In the genomic region with DNA sequence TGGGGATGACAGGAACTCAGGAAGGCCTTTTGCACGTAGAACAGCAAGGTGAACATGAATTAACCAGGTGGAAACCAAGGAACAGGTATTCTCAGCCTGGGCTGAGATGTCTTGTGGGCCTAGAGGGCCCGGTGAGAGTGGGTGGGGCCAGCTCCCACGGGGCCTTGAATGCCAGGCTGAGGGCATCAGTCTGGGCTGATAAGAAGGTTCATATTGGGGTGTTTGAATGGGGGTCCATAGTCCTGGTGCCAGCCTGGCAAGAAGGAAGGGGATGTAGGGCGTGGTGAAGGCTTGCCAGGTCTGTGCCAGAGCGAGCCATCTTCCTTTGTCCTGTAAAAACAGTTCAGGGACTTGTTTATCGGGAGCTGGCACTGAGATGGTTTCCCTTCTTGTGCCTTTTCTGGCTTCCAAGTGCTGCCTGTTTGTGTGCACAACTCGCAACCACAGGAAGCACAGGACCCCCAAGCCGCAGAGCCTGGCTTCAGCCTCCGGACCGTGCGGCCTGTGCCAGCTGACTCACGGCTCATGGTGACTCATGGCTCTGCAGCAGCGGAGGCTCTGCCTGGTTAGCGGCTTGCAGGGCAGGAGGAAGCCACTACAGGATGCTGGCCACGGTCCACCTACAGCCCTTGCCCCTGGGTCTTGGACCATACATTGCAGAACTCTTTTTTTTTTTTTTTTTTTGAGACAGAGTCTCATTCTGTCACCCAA, we compare ENCODE assay signal across 1 cellular context.
TF ChIP-seq lines count a peak whose summit lies in the region.

No MANE protein-coding gene starts in this region.

TF ChIP-seq in HepG2, 621 proteins besides CTCF, POLR2A, EP300 and RAD21 (continued from another document and continues in another):
- TF ChIP-seq, protein P1, sequence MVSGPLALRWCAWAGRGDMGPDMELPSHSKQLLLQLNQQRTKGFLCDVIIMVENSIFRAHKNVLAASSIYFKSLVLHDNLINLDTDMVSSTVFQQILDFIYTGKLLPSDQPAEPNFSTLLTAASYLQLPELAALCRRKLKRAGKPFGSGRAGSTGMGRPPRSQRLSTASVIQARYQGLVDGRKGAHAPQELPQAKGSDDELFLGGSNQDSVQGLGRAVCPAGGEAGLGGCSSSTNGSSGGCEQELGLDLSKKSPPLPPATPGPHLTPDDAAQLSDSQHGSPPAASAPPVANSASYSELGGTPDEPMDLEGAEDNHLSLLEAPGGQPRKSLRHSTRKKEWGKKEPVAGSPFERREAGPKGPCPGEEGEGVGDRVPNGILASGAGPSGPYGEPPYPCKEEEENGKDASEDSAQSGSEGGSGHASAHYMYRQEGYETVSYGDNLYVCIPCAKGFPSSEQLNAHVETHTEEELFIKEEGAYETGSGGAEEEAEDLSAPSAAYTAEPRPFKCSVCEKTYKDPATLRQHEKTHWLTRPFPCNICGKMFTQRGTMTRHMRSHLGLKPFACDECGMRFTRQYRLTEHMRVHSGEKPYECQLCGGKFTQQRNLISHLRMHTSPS (CRISPR knock-in tag; IDR thresholded peaks at IDR 0.05; ENCODE audit: low read depth): peak; percentile 84; the same call in 1 of the 2 replicates
- TF ChIP-seq RARG (CRISPR knock-in tag; IDR thresholded peaks at IDR 0.05; ENCODE audit: low read depth) (no peak), CAMTA2 (CRISPR knock-in tag; IDR thresholded peaks at IDR 0.05; ENCODE audit: borderline replicate concordance) (no peak), SMARCC2 (IDR thresholded peaks at IDR 0.05) (no peak), ELF1 (CRISPR knock-in tag; IDR thresholded peaks at IDR 0.05) (no peak), SP5 (CRISPR knock-in tag; IDR thresholded peaks at IDR 0.05; ENCODE audit: borderline replicate concordance, low read depth) (no peak), FOXC1 (CRISPR knock-in tag; IDR thresholded peaks at IDR 0.05; ENCODE audit: borderline replicate concordance) (no peak), KLF13 (CRISPR knock-in tag; IDR thresholded peaks at IDR 0.05) (no peak), SSRP1 (CRISPR knock-in tag; IDR thresholded peaks at IDR 0.05) (no peak), ZNF891 (CRISPR knock-in tag; IDR thresholded peaks at IDR 0.05) (no peak), ELF3 (CRISPR knock-in tag; IDR thresholded peaks at IDR 0.05) (peak; percentile 58; the same call in 1 of the 2 replicates), ZFAT (CRISPR knock-in tag; conservative IDR thresholded peaks at IDR 0.05) (no peak), RARA (CRISPR knock-in tag; IDR thresholded peaks at IDR 0.05) (no peak), NFIB (CRISPR knock-in tag; IDR thresholded peaks at IDR 0.05; ENCODE audit: borderline replicate concordance) (no peak), IRF2 (CRISPR knock-in tag; IDR thresholded peaks at IDR 0.05) (no peak), TARDBP (CRISPR knock-in tag; IDR thresholded peaks at IDR 0.05) (no peak), JUND (CRISPR knock-in tag; IDR thresholded peaks at IDR 0.05) (peak; percentile 84), ZNF747 (CRISPR knock-in tag; IDR thresholded peaks at IDR 0.05; ENCODE audit: borderline replicate concordance) (no peak), ZNF232 (CRISPR knock-in tag; IDR thresholded peaks at IDR 0.05; ENCODE audit: borderline replicate concordance) (0 out of 2 replicates have a peak, but pooled peaks have one; percentile 25), SMAD1 (CRISPR knock-in tag; IDR thresholded peaks at IDR 0.05; ENCODE audit: borderline replicate concordance, low read depth) (no peak), PHF20 (CRISPR knock-in tag; IDR thresholded peaks at IDR 0.05) (no peak), SMARCE1 (IDR thresholded peaks at IDR 0.05; ENCODE audit: borderline replicate concordance) (no peak), TCF7 (IDR thresholded peaks at IDR 0.05; ENCODE audit: low read depth) (no peak), NKX3-1 (CRISPR knock-in tag; IDR thresholded peaks at IDR 0.05) (no peak), ZNF143 (CRISPR knock-in tag; IDR thresholded peaks at IDR 0.05) (no peak), HDAC1 (CRISPR knock-in tag; IDR thresholded peaks at IDR 0.05) (peak; percentile 34; the same call in 1 of the 2 replicates), ATM (IDR thresholded peaks at IDR 0.05; ENCODE audit: borderline replicate concordance) (no peak), ZNF207 (IDR thresholded peaks at IDR 0.05; ENCODE audit: borderline replicate concordance) (no peak), HNF4G (IDR thresholded peaks at IDR 0.05; ENCODE audit: borderline replicate concordance, low read depth, low read length) (no peak), HNF4G (CRISPR knock-in tag; IDR thresholded peaks at IDR 0.05; ENCODE audit: borderline replicate concordance, low read depth) (no peak), MED1 (CRISPR knock-in tag; IDR thresholded peaks at IDR 0.05) (peak; percentile 27; the same call in 1 of the 2 replicates), TCF12 (IDR thresholded peaks at IDR 0.05) (no peak), TCF12 (CRISPR knock-in tag; IDR thresholded peaks at IDR 0.05) (no peak), ZNF644 (CRISPR knock-in tag; IDR thresholded peaks at IDR 0.05; ENCODE audit: low read depth) (no peak), LCORL (IDR thresholded peaks at IDR 0.05) (no peak), LCORL (CRISPR knock-in tag; IDR thresholded peaks at IDR 0.05) (no peak), ZNF446 (CRISPR knock-in tag; IDR thresholded peaks at IDR 0.05) (no peak), NR2F2 (IDR thresholded peaks at IDR 0.05; ENCODE audit: borderline replicate concordance, low read depth) (no peak), ZNF546 (CRISPR knock-in tag; conservative IDR thresholded peaks at IDR 0.05) (no peak), TOE1 (CRISPR knock-in tag; IDR thresholded peaks at IDR 0.05) (no peak)
- TF ChIP-seq, protein P2, sequence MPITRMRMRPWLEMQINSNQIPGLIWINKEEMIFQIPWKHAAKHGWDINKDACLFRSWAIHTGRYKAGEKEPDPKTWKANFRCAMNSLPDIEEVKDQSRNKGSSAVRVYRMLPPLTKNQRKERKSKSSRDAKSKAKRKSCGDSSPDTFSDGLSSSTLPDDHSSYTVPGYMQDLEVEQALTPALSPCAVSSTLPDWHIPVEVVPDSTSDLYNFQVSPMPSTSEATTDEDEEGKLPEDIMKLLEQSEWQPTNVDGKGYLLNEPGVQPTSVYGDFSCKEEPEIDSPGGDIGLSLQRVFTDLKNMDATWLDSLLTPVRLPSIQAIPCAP (CRISPR knock-in tag; IDR thresholded peaks at IDR 0.05; ENCODE audit: low read depth): no peak
- TF ChIP-seq, protein P3, sequence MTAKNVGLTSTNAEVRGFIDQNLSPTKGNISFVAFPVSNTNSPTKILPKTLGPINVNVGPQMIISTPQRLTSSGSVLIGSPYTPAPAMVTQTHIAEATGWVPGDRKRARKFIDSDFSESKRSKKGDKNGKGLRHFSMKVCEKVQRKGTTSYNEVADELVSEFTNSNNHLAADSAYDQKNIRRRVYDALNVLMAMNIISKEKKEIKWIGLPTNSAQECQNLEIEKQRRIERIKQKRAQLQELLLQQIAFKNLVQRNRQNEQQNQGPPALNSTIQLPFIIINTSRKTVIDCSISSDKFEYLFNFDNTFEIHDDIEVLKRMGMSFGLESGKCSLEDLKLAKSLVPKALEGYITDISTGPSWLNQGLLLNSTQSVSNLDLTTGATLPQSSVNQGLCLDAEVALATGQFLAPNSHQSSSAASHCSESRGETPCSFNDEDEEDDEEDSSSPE (CRISPR knock-in tag; IDR thresholded peaks at IDR 0.05): no peak
- TF ChIP-seq, protein P4, sequence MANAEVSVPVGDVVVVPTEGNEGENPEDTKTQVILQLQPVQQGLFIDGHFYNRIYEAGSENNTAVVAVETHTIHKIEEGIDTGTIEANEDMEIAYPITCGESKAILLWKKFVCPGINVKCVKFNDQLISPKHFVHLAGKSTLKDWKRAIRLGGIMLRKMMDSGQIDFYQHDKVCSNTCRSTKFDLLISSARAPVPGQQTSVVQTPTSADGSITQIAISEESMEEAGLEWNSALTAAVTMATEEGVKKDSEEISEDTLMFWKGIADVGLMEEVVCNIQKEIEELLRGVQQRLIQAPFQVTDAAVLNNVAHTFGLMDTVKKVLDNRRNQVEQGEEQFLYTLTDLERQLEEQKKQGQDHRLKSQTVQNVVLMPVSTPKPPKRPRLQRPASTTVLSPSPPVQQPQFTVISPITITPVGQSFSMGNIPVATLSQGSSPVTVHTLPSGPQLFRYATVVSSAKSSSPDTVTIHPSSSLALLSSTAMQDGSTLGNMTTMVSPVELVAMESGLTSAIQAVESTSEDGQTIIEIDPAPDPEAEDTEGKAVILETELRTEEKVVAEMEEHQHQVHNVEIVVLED (CRISPR knock-in tag; IDR thresholded peaks at IDR 0.05; ENCODE audit: borderline replicate concordance): no peak
- TF ChIP-seq, protein P5, sequence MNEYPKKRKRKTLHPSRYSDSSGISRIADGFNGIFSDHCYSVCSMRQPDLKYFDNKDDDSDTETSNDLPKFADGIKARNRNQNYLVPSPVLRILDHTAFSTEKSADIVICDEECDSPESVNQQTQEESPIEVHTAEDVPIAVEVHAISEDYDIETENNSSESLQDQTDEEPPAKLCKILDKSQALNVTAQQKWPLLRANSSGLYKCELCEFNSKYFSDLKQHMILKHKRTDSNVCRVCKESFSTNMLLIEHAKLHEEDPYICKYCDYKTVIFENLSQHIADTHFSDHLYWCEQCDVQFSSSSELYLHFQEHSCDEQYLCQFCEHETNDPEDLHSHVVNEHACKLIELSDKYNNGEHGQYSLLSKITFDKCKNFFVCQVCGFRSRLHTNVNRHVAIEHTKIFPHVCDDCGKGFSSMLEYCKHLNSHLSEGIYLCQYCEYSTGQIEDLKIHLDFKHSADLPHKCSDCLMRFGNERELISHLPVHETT (CRISPR knock-in tag; conservative IDR thresholded peaks at IDR 0.05): no peak
- TF ChIP-seq, protein P6, sequence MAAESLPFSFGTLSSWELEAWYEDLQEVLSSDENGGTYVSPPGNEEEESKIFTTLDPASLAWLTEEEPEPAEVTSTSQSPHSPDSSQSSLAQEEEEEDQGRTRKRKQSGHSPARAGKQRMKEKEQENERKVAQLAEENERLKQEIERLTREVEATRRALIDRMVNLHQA (CRISPR knock-in tag; IDR thresholded peaks at IDR 0.05): no peak
- TF ChIP-seq, protein P7, sequence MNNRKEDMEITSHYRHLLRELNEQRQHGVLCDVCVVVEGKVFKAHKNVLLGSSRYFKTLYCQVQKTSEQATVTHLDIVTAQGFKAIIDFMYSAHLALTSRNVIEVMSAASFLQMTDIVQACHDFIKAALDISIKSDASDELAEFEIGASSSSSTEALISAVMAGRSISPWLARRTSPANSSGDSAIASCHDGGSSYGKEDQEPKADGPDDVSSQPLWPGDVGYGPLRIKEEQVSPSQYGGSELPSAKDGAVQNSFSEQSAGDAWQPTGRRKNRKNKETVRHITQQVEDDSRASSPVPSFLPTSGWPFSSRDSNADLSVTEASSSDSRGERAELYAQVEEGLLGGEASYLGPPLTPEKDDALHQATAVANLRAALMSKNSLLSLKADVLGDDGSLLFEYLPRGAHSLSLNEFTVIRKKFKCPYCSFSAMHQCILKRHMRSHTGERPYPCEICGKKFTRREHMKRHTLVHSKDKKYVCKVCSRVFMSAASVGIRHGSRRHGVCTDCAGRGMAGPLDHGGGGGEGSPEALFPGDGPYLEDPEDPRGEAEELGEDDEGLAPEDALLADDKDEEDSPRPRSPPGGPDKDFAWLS (CRISPR knock-in tag; IDR thresholded peaks at IDR 0.05; ENCODE audit: borderline replicate concordance): no peak
- TF ChIP-seq, protein P8, sequence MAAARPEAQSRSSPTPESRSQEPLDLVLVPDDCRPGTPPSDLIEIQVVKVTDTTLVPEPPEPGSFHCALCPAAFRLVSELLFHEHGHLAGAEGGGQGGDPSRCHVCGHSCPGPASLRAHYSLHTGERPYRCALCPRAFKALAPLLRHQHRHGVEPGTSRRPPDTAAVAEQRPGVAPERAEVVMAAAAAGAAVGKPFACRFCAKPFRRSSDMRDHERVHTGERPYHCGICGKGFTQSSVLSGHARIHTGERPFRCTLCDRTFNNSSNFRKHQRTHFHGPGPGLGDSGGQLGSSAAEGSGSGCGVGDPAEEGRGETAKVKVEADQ (CRISPR knock-in tag; IDR thresholded peaks at IDR 0.05; ENCODE audit: borderline replicate concordance): no peak
- TF ChIP-seq, protein P9, sequence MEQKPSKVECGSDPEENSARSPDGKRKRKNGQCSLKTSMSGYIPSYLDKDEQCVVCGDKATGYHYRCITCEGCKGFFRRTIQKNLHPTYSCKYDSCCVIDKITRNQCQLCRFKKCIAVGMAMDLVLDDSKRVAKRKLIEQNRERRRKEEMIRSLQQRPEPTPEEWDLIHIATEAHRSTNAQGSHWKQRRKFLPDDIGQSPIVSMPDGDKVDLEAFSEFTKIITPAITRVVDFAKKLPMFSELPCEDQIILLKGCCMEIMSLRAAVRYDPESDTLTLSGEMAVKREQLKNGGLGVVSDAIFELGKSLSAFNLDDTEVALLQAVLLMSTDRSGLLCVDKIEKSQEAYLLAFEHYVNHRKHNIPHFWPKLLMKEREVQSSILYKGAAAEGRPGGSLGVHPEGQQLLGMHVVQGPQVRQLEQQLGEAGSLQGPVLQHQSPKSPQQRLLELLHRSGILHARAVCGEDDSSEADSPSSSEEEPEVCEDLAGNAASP (CRISPR knock-in tag; IDR thresholded peaks at IDR 0.05; ENCODE audit: borderline replicate concordance): no peak
- TF ChIP-seq, protein P10, sequence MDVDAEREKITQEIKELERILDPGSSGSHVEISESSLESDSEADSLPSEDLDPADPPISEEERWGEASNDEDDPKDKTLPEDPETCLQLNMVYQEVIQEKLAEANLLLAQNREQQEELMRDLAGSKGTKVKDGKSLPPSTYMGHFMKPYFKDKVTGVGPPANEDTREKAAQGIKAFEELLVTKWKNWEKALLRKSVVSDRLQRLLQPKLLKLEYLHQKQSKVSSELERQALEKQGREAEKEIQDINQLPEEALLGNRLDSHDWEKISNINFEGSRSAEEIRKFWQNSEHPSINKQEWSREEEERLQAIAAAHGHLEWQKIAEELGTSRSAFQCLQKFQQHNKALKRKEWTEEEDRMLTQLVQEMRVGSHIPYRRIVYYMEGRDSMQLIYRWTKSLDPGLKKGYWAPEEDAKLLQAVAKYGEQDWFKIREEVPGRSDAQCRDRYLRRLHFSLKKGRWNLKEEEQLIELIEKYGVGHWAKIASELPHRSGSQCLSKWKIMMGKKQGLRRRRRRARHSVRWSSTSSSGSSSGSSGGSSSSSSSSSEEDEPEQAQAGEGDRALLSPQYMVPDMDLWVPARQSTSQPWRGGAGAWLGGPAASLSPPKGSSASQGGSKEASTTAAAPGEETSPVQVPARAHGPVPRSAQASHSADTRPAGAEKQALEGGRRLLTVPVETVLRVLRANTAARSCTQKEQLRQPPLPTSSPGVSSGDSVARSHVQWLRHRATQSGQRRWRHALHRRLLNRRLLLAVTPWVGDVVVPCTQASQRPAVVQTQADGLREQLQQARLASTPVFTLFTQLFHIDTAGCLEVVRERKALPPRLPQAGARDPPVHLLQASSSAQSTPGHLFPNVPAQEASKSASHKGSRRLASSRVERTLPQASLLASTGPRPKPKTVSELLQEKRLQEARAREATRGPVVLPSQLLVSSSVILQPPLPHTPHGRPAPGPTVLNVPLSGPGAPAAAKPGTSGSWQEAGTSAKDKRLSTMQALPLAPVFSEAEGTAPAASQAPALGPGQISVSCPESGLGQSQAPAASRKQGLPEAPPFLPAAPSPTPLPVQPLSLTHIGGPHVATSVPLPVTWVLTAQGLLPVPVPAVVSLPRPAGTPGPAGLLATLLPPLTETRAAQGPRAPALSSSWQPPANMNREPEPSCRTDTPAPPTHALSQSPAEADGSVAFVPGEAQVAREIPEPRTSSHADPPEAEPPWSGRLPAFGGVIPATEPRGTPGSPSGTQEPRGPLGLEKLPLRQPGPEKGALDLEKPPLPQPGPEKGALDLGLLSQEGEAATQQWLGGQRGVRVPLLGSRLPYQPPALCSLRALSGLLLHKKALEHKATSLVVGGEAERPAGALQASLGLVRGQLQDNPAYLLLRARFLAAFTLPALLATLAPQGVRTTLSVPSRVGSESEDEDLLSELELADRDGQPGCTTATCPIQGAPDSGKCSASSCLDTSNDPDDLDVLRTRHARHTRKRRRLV (CRISPR knock-in tag; IDR thresholded peaks at IDR 0.05): no peak
